ENCODE assay signal across 13 cellular contexts in the genomic region with DNA sequence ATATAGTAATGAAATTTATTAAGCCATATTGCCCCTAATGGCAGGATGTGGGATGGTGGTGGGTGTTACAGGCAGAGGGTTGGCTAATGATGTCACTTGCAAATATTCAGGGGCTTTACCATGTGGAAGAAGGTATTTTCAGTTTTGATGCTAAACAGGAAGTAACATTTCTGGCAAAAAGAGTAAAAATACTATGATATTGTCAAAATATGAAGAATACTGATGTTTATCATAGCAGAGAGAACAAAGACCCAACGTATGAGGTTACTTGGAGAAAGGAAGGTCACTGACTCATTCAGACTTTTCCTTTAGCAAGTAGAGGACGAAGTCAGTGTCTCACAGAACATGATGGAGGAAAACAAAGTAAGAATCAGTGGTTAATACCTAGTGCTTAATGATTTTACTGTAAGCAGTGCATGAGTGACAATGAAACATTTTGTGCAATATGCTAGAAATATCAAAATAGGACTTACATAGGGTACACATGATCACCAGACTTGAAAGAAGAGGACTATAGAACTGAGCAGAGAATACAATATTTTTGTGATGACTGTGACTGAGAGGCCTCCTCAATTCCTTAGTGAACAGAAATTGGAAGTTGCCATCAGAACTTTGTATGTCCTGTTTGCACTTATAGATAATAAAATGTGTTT.
DNase-seq lines count a peak whose midpoint lies in the region; ATAC-seq lines count a peak whose summit lies in the region.
"Had no signal": no experiment of that assay in that cellular context is flagged by ENCODE, and none has a peak within 500 bp of the region (broad histone marks: within the 10 kb centered on the region; RNA-seq: fewer than 3 reads in every experiment).

No MANE protein-coding gene starts in this region.

- H3K27me3 Mint-ChIP-seq in activated T-cell treated with anti-CD3 and anti-CD28 coated beads, Interleukin-2, amount 50 U/mL, for 72 hours (ENCODE audit: low read depth), result peaks cover 5% of the 10 kb centered on the region
- H3K27me3 Mint-ChIP-seq: CD4-positive, alpha-beta memory T cell had no signal

- ATAC-seq in GM18498 (IDR thresholded peaks at IDR 0.05; ENCODE audit: unreplicated experiment) (peak; percentile 80), GM19452 (IDR thresholded peaks at IDR 0.05; ENCODE audit: unreplicated experiment) (peak; percentile 73), HG02938 (IDR thresholded peaks at IDR 0.05; ENCODE audit: unreplicated experiment) (peak; percentile 81), left lobe of liver (no peak)
- ATAC-seq in activated T-cell treated with anti-CD3 and anti-CD28 coated beads, Interleukin-2, amount 50 U/mL, for 72 hours (replicated peaks in 1 of 2), result no peak
- ATAC-seq: K562 had no signal

- DNase-seq in NAMALWA (ENCODE audit: low spot score) (peak; percentile 34), left lobe of liver (ENCODE audit: low spot score) (no peak), GM19240 (ENCODE audit: insufficient read length, low spot score) (no peak)
- no peak for DNase-seq in activated CD4-positive, alpha-beta T cell treated with anti-CD3 and anti-CD28 coated beads for 1 hour
- DNase-seq in activated T-cell treated with anti-CD3 and anti-CD28 coated beads, Interleukin-2, amount 50 U/mL, for 72 hours, result no peak
- DNase-seq: activated CD8-positive, alpha-beta memory T cell treated with anti-CD3 and anti-CD28 coated beads, Interleukin-2, amount 50 U/mL, for 4 hours; CD4-positive, alpha-beta memory T cell; NCI-H524; T-helper 1 cell had no signal

- no peaks in the 10 kb centered on the region for H3K36me3 Mint-ChIP-seq in activated T-cell treated with anti-CD3 and anti-CD28 coated beads, Interleukin-2, amount 50 U/mL, for 72 hours (ENCODE audit: insufficient read depth in 2 of 2)
- H3K36me3 Mint-ChIP-seq: CD4-positive, alpha-beta memory T cell had no signal

- peaks cover 11% of the 10 kb centered on the region for H3K4me1 Mint-ChIP-seq in activated T-cell treated with anti-CD3 and anti-CD28 coated beads, Interleukin-2, amount 50 U/mL, for 72 hours (ENCODE audit: low read depth)

- no peak overlapping the region for H3K4me3 Mint-ChIP-seq in activated T-cell treated with anti-CD3 and anti-CD28 coated beads, Interleukin-2, amount 50 U/mL, for 72 hours
- H3K4me3 Mint-ChIP-seq: CD4-positive, alpha-beta memory T cell had no signal

- H3K27ac Mint-ChIP-seq in activated T-cell treated with anti-CD3 and anti-CD28 coated beads, Interleukin-2, amount 50 U/mL, for 72 hours, result no peak overlapping the region
- H3K27ac Mint-ChIP-seq: CD4-positive, alpha-beta memory T cell had no signal

- no peaks in the 10 kb centered on the region for H3K9me3 Mint-ChIP-seq in activated T-cell treated with anti-CD3 and anti-CD28 coated beads, Interleukin-2, amount 50 U/mL, for 72 hours

Comparison
In these comparisons a context has a peak if more than half of its experiments do, and no peak if none do; other contexts are left out.
1. ATAC-seq: peak in GM18498 (single experiment), GM19452 (single experiment) and HG02938 (single experiment); none in left lobe of liver (single experiment) and activated T-cell treated with anti-CD3 and anti-CD28 coated beads, Interleukin-2, amount 50 U/mL, for 72 hours (0 of 2).